1 cellular context compared by ENCODE assay signal in the genomic region with DNA sequence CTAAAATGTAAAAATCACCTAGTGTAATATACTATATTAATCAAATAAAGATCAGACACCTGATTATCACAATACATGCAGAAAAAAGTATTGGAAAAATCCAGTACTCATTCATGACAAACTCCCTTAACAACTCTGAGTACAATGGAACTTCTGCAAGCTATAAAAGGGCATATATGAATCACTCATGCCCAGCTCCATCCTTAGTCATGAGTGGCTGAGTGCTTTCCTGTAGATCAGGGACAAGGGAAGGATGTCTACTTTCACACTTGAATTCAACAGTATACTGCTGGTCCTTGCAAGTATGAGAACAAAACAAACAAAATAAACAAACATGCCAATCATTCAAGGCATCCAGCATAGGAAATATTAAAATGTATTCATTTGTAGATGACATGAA.
TF ChIP-seq lines count a peak whose summit lies in the region.

No MANE protein-coding gene starts in this region.

TF ChIP-seq in WTC11, 78 proteins besides CTCF, POLR2A, EP300 and RAD21 (continued from another document):
- TF ChIP-seq, protein P1, sequence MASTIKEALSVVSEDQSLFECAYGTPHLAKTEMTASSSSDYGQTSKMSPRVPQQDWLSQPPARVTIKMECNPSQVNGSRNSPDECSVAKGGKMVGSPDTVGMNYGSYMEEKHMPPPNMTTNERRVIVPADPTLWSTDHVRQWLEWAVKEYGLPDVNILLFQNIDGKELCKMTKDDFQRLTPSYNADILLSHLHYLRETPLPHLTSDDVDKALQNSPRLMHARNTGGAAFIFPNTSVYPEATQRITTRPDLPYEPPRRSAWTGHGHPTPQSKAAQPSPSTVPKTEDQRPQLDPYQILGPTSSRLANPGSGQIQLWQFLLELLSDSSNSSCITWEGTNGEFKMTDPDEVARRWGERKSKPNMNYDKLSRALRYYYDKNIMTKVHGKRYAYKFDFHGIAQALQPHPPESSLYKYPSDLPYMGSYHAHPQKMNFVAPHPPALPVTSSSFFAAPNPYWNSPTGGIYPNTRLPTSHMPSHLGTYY (CRISPR knock-in tag; IDR thresholded peaks at IDR 0.05): no peak
- TF ChIP-seq, protein P2, sequence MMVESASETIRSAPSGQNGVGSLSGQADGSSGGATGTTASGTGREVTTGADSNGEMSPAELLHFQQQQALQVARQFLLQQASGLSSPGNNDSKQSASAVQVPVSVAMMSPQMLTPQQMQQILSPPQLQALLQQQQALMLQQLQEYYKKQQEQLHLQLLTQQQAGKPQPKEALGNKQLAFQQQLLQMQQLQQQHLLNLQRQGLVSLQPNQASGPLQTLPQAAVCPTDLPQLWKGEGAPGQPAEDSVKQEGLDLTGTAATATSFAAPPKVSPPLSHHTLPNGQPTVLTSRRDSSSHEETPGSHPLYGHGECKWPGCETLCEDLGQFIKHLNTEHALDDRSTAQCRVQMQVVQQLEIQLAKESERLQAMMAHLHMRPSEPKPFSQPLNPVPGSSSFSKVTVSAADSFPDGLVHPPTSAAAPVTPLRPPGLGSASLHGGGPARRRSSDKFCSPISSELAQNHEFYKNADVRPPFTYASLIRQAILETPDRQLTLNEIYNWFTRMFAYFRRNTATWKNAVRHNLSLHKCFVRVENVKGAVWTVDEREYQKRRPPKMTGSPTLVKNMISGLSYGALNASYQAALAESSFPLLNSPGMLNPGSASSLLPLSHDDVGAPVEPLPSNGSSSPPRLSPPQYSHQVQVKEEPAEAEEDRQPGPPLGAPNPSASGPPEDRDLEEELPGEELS (CRISPR knock-in tag; IDR thresholded peaks at IDR 0.05): no peak
- TF ChIP-seq RORB (CRISPR knock-in tag; IDR thresholded peaks at IDR 0.05): no peak
- TF ChIP-seq NFYB (CRISPR knock-in tag; conservative IDR thresholded peaks at IDR 0.05; ENCODE audit: low read depth): no peak
- TF ChIP-seq, protein P3, sequence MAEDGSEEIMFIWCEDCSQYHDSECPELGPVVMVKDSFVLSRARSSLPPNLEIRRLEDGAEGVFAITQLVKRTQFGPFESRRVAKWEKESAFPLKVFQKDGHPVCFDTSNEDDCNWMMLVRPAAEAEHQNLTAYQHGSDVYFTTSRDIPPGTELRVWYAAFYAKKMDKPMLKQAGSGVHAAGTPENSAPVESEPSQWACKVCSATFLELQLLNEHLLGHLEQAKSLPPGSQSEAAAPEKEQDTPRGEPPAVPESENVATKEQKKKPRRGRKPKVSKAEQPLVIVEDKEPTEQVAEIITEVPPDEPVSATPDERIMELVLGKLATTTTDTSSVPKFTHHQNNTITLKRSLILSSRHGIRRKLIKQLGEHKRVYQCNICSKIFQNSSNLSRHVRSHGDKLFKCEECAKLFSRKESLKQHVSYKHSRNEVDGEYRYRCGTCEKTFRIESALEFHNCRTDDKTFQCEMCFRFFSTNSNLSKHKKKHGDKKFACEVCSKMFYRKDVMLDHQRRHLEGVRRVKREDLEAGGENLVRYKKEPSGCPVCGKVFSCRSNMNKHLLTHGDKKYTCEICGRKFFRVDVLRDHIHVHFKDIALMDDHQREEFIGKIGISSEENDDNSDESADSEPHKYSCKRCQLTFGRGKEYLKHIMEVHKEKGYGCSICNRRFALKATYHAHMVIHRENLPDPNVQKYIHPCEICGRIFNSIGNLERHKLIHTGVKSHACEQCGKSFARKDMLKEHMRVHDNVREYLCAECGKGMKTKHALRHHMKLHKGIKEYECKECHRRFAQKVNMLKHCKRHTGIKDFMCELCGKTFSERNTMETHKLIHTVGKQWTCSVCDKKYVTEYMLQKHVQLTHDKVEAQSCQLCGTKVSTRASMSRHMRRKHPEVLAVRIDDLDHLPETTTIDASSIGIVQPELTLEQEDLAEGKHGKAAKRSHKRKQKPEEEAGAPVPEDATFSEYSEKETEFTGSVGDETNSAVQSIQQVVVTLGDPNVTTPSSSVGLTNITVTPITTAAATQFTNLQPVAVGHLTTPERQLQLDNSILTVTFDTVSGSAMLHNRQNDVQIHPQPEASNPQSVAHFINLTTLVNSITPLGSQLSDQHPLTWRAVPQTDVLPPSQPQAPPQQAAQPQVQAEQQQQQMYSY (CRISPR knock-in tag; IDR thresholded peaks at IDR 0.05): no peak
TF ChIP-seq in WTC11: peak in this region for 0.
